ENCODE assay signal across 13 cellular contexts in the genomic region with DNA sequence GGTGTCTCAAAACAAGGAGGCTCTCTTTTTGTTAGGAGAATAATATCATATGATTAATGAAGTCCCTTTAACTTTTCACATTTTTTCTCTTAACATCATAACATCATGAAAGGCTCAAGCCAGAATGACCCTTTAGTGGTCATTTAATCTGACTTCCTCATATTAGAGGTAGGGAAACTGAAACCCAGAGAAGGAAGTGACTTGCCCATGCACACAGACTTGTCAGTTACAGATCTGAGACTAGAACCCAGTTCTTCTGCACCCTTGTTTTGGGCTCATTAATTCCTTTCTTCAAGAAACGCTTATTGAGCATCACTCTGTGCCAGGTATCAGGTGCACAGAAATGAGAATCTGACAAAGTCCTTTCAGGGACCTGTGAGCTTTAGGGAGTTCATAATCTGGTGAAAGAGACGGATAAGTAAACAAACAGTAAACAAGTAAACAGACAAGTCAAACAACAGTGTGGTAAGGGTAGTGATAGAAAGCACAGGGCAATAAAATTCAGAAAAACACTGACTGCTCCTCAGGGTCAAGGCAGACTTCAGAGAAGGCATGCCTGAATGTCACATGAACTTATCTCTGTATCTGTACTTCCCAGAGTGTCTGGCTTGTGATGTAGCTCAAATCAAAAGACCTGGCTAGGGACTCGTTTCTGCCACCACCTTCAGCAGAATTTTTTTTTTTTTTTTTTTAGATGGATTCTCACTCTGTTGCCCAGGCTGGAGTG. TPM values are rescaled to one million over a fixed set of nuclear protein-coding genes. Genes with fewer than 3 reads are reported as not detected.
A peak's percentile ranks its signal among the peaks of the same experiment; 100 is the strongest.
DNase-seq lines count a peak whose midpoint lies in the region; ATAC-seq lines count a peak whose summit lies in the region.
"Had no signal": no experiment of that assay in that cellular context is flagged by ENCODE, and none has a peak within 500 bp of the region (broad histone marks: within the 10 kb centered on the region; RNA-seq: fewer than 3 reads in every experiment).

No MANE protein-coding gene starts in this region.

- H3K27ac Mint-ChIP-seq in activated naive CD4-positive, alpha-beta T cell treated with anti-CD3 and anti-CD28 coated beads for 36 hours, result no peak overlapping the region

- H3K27me3 Mint-ChIP-seq in activated naive CD4-positive, alpha-beta T cell treated with anti-CD3 and anti-CD28 coated beads for 36 hours (ENCODE audit: low read depth), result no peaks in the 10 kb centered on the region

- no peak overlapping the region for H3K4me2 ChIP-seq in mesenchymal stem cell (ENCODE audit: low read length, poor library complexity, severe bottlenecking)

- H3K18ac ChIP-seq in mesenchymal stem cell (ENCODE audit: low read depth in 1 of 2, low read length in 2 of 2), result no peak overlapping the region

- H4K91ac ChIP-seq in mesenchymal stem cell (ENCODE audit: low read length), result no peak overlapping the region

- no peaks in the 10 kb centered on the region for H3K27me3 ChIP-seq in mesenchymal stem cell (ENCODE audit: control insufficient read depth in 1 of 2, insufficient read depth in 1 of 2, low read length in 2 of 2)
- H3K27me3 ChIP-seq: heart left ventricle had no signal

- H3K79me1 ChIP-seq in mesenchymal stem cell (replicated peaks; ENCODE audit: low read length, poor library complexity, severe bottlenecking), result no peaks in the 10 kb centered on the region

- H3K4me3 ChIP-seq in mesenchymal stem cell (ENCODE audit: insufficient read depth in 1 of 2, low read depth in 1 of 2, low read length in 2 of 2), result no peak overlapping the region
- H3K4me3 ChIP-seq: heart left ventricle had no signal

- no peak overlapping the region for H3K27ac ChIP-seq in mesenchymal stem cell (ENCODE audit: low read length, poor library complexity, severe bottlenecking)

- no peaks in the 10 kb centered on the region for H3K9me3 ChIP-seq in mesenchymal stem cell (ENCODE audit: control insufficient read depth, low read length)
- H3K9me3 ChIP-seq: heart left ventricle had no signal

- H2BK5ac ChIP-seq in mesenchymal stem cell (ENCODE audit: low read depth, low read length, poor library complexity, severe bottlenecking), result no peak overlapping the region

- no peak overlapping the region for H2AK5ac ChIP-seq in mesenchymal stem cell (ENCODE audit: low read length, severe bottlenecking)

- no peak overlapping the region for H2BK12ac ChIP-seq in mesenchymal stem cell (ENCODE audit: low read length in 2 of 2)

- no peak overlapping the region for H2BK120ac ChIP-seq in mesenchymal stem cell (ENCODE audit: low read depth, low read length)

- no peak overlapping the region for H3K9ac ChIP-seq in mesenchymal stem cell (ENCODE audit: low read length)

- ATAC-seq in GM18861 (IDR thresholded peaks at IDR 0.05; ENCODE audit: unreplicated experiment) (peak; percentile 69), GM21737 (IDR thresholded peaks at IDR 0.05; ENCODE audit: unreplicated experiment) (peak; percentile 80), HG03558 (IDR thresholded peaks at IDR 0.05; ENCODE audit: extremely low read depth, unreplicated experiment) (peak; percentile 45), left colon (peak; percentile 26)

- no peak overlapping the region for H4K8ac ChIP-seq in mesenchymal stem cell (ENCODE audit: low read length)

- H3K14ac ChIP-seq in mesenchymal stem cell (ENCODE audit: low read length in 2 of 2), result no peak overlapping the region

- WGBS in mesenchymal stem cell, result 58% methylated on average over 2 of the region's 3 CpGs

- no peaks in the 10 kb centered on the region for H3K36me3 ChIP-seq in mesenchymal stem cell (ENCODE audit: control insufficient read depth in 1 of 2, insufficient read depth in 2 of 2, low read depth in 1 of 2, low read length in 2 of 2)
- H3K36me3 ChIP-seq: heart left ventricle had no signal

- intact Hi-C loops in left colon (cut with DNase I, micrococcal nuclease), result no loop called here
- intact Hi-C loops in posterior vena cava (cut with DNase I), result no loop called here
- intact Hi-C loops in activated naive CD4-positive, alpha-beta T cell treated with anti-CD3 and anti-CD28 coated beads for 36 hours (cut with micrococcal nuclease), result no loop called here

- no peaks in the 10 kb centered on the region for H3K36me3 Mint-ChIP-seq in activated naive CD4-positive, alpha-beta T cell treated with anti-CD3 and anti-CD28 coated beads for 36 hours (ENCODE audit: low read depth)

- H3K4me3 Mint-ChIP-seq in activated naive CD4-positive, alpha-beta T cell treated with anti-CD3 and anti-CD28 coated beads for 36 hours, result no peak overlapping the region

- H3K23ac ChIP-seq in mesenchymal stem cell (ENCODE audit: low read length in 2 of 2), result no peak overlapping the region

- H3K9me3 Mint-ChIP-seq in activated naive CD4-positive, alpha-beta T cell treated with anti-CD3 and anti-CD28 coated beads for 36 hours, result peaks cover 2% of the 10 kb centered on the region

- DNase-seq in left colon (no peak), mesenchymal stem cell (no peak), NCI-H526 treated with DMSO at 0.1 percent for 48 hours (lab: John Stamatoyannopoulos, UW) (no peak), posterior vena cava (ENCODE audit: low spot score) (no peak)
- DNase-seq in activated naive CD4-positive, alpha-beta T cell treated with anti-CD3 and anti-CD28 coated beads for 36 hours, result no peak
- DNase-seq: activated CD4-positive, alpha-beta T cell treated with anti-CD3 and anti-CD28 coated beads, Interleukin-2, amount 50 U/mL, for 48 hours; EL; heart left ventricle; NCI-H69; nucleus accumbens had no signal

- no peak overlapping the region for H2AFZ ChIP-seq in mesenchymal stem cell (ENCODE audit: low read depth, low read length)

- no peak overlapping the region for H2BK15ac ChIP-seq in mesenchymal stem cell (ENCODE audit: low read depth, poor library complexity, severe bottlenecking)

- peaks cover 23% of the 10 kb centered on the region for H3K4me1 Mint-ChIP-seq in activated naive CD4-positive, alpha-beta T cell treated with anti-CD3 and anti-CD28 coated beads for 36 hours (ENCODE audit: low read depth)

- CTCF ChIA-PET in activated naive CD4-positive, alpha-beta T cell treated with anti-CD3 and anti-CD28 coated beads for 36 hours (lab: Charles Lee), result no interaction called here

- no peak overlapping the region for H3K4ac ChIP-seq in mesenchymal stem cell (ENCODE audit: low read depth in 1 of 2, low read length in 2 of 2)

- no peaks in the 10 kb centered on the region for H3K4me1 ChIP-seq in mesenchymal stem cell (ENCODE audit: control insufficient read depth, insufficient read depth, low read depth, low read length)

RNA-seq across cellular contexts. Expression of gene OSBPL9, which starts 38.3 kb away (rescaled TPM):
- total RNA-seq in left colon (10 to 100 TPM; 51.2 to 52.2 TPM), posterior vena cava (10 to 100 TPM; 73.1 to 84.5 TPM)
- 48.8 TPM for polyA plus RNA-seq in mesenchymal stem cell (2013, experiment 1 of 2)
- polyA plus RNA-seq in mesenchymal stem cell (2013, experiment 2 of 2), result 49.0 TPM
- total RNA-seq in activated naive CD4-positive, alpha-beta T cell treated with anti-CD3 and anti-CD28 coated beads for 36 hours, result 10 to 100 TPM; 38.2 to 40.7 TPM

RNA-seq across cellular contexts. Expression of gene EPS15, which starts 59.5 kb away (rescaled TPM):
- total RNA-seq in left colon (10 to 100 TPM; 48.7 to 55.6 TPM), posterior vena cava (10 to 100 TPM; 79.6 to 81.1 TPM)
- 42.9 TPM for polyA plus RNA-seq in mesenchymal stem cell (2013, experiment 1 of 2)
- polyA plus RNA-seq in mesenchymal stem cell (2013, experiment 2 of 2), result 41.3 TPM
- total RNA-seq in activated naive CD4-positive, alpha-beta T cell treated with anti-CD3 and anti-CD28 coated beads for 36 hours, result 10 to 100 TPM; 56.0 to 57.0 TPM

Comparison
In these comparisons a context has a peak if more than half of its experiments do, and no peak if none do; other contexts are left out.
1. ATAC-seq: peak in every context shown above with its lines; median percentile 80 in GM21737; 69 in GM18861; 45 in HG03558; 26 in left colon.